In the genomic region with DNA sequence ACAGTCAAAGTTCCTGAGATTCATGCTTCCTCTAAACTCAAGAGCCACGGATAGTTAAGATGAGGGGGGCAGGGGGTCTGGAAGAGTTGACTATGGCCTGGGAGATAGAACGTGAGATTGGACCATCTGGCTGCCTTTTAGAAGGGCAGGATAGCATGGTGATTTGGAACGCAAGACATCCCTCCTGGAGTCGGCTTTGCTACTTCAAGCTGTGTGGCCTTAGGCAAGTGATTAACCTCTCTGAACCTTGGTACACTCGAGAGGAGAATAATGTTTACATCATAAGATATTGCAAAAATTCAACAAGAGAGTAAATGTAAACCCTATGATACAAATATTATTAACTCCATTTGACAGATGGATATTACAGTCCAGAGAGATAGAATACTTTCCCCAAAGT, we compare ENCODE assay signal across 32 cellular contexts. TPM values are rescaled to one million over a fixed set of nuclear protein-coding genes. Genes with fewer than 3 reads are reported as not detected.
"Had no signal": no experiment of that assay in that cellular context is flagged by ENCODE, and none has a peak within 500 bp of the region (broad histone marks: within the 10 kb centered on the region; RNA-seq: fewer than 3 reads in every experiment).

No MANE protein-coding gene starts in this region.

- H3K9me3 ChIP-seq: gastroesophageal sphincter, left lung, prostate gland, right atrium auricular region, sigmoid colon, stomach, thyroid gland had no signal

- H3K27me3 ChIP-seq: foreskin keratinocyte, right atrium auricular region had no signal

- H3K36me3 ChIP-seq: esophagus muscularis mucosa, gastroesophageal sphincter, heart left ventricle, left lung, prostate gland, right atrium auricular region, sigmoid colon, stomach, thyroid gland had no signal

- H2AFZ ChIP-seq: hepatocyte had no signal

- H3K4me2 ChIP-seq: hepatocyte had no signal

- H3K4me3 ChIP-seq: dorsolateral prefrontal cortex, esophagus muscularis mucosa, gastroesophageal sphincter, heart left ventricle, hepatocyte, left lung, prostate gland, right atrium auricular region, sigmoid colon, stomach, thyroid gland had no signal

- H3K27ac Mint-ChIP-seq: nephron progenitor cell; stimulated activated effector memory CD8-positive, alpha-beta T cell treated with anti-CD3 and anti-CD28 coated beads, Interleukin-12 subunit alpha, Interleukin-12 subunit beta, amount 100 ng/mL, for 72 hours; type B pancreatic cell had no signal

- H3K4me3 Mint-ChIP-seq: naive thymus-derived CD8-positive, alpha-beta T cell; nephron progenitor cell; stimulated activated effector memory CD8-positive, alpha-beta T cell treated with anti-CD3 and anti-CD28 coated beads, Interleukin-12 subunit alpha, Interleukin-12 subunit beta, amount 100 ng/mL, for 72 hours; type B pancreatic cell had no signal

- DNase-seq: dorsolateral prefrontal cortex; effector CD4-positive, alpha-beta T cell; heart left ventricle; left cardiac atrium; left lung; naive thymus-derived CD8-positive, alpha-beta T cell; nephron progenitor cell; nucleus accumbens; sigmoid colon; stimulated activated CD4-positive, alpha-beta T cell treated with anti-CD3 and anti-CD28 coated beads, Interleukin-2, amount 100 ng/mL, for 24 hours; stimulated activated CD4-positive, alpha-beta T cell treated with anti-CD3 and anti-CD28 coated beads, Interleukin-4, amount 100 ng/mL, for 24 hours; stimulated activated naive CD4-positive, alpha-beta T cell treated with Interleukin-2 at 50 U/mL for 16 hours; stomach; thyroid gland had no signal

- H3K36me3 Mint-ChIP-seq: naive thymus-derived CD8-positive, alpha-beta T cell; stimulated activated effector memory CD8-positive, alpha-beta T cell treated with anti-CD3 and anti-CD28 coated beads, Interleukin-12 subunit alpha, Interleukin-12 subunit beta, amount 100 ng/mL, for 72 hours; type B pancreatic cell had no signal

- H3K27ac ChIP-seq: dorsolateral prefrontal cortex, esophagus muscularis mucosa, foreskin keratinocyte, gastroesophageal sphincter, heart left ventricle, hepatocyte, left lung, prostate gland, right atrium auricular region, sigmoid colon, stomach, thyroid gland had no signal

- H3K4me1 ChIP-seq: esophagus muscularis mucosa, gastroesophageal sphincter, heart left ventricle, left lung, prostate gland, right atrium auricular region, thyroid gland had no signal

- H3K79me2 ChIP-seq: hepatocyte had no signal

- H3K9me3 Mint-ChIP-seq: naive thymus-derived CD8-positive, alpha-beta T cell; nephron progenitor cell; stimulated activated effector memory CD8-positive, alpha-beta T cell treated with anti-CD3 and anti-CD28 coated beads, Interleukin-12 subunit alpha, Interleukin-12 subunit beta, amount 100 ng/mL, for 72 hours; type B pancreatic cell had no signal

- H3K4me1 Mint-ChIP-seq: naive thymus-derived CD8-positive, alpha-beta T cell; nephron progenitor cell; stimulated activated effector memory CD8-positive, alpha-beta T cell treated with anti-CD3 and anti-CD28 coated beads, Interleukin-12 subunit alpha, Interleukin-12 subunit beta, amount 100 ng/mL, for 72 hours had no signal

RNA-seq across cellular contexts. Expression of a gene that starts 49.7 kb away (rescaled TPM):
- total RNA-seq: endothelial cell of umbilical vein; epithelial cell of proximal tubule; fibroblast of lung; foreskin keratinocyte; hepatocyte; kidney epithelial cell; lower leg skin; lung microvascular endothelial cell; myocyte; naive thymus-derived CD8-positive, alpha-beta T cell; osteocyte; prostate gland; right atrium auricular region; skeletal muscle tissue; stomach; subcutaneous adipose tissue; thyroid gland had no signal
- polyA plus RNA-seq: endothelial cell of umbilical vein; fibroblast of lung; foreskin keratinocyte; heart left ventricle; hepatocyte; naive thymus-derived CD8-positive, alpha-beta T cell; stomach had no signal
